ENCODE assay signal across 9 cellular contexts in the genomic region with DNA sequence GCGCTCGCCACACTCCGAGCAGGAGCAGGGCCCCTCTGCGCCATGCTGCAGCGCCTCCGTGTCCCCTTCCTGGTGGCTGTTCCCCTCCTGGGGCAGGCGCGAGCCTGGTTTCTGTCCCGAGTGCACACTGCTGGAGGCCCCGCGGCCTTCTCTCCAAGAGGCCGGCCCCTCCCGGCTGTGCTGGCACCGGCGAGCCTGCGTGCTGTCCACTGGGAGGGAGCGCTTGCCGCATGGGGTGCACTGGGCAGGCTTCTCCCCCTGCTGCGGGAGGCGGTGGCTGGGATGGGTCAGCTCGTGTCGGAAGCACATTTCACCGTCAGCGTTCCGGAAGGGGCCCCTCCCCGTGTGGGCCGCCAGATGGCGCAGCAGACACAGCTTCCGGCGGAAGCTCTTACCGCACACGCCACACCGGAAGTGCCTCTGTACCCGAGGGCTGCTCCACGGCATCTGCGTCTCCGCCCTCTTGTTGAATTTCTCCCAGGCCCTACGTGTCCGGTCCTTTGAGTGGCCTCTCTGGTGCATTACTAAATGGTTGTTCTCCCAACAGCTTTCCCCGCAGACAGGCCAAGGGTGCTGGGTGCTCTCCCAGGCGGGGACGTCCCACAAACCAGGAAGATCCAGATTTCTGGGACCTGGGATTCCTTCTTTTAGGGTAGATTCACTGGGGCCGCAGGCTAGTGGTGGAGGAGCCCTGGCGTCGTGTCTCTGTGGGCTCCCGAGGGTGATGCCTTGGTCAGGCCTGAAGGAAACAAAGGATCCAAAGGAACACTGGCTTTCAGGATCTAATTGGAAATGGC. TPM values are rescaled to one million over a fixed set of nuclear protein-coding genes. Genes with fewer than 3 reads are reported as not detected.
DNase-seq lines count a peak whose midpoint lies in the region; ATAC-seq and TF ChIP-seq lines count a peak whose summit lies in the region.
"Had no signal": no experiment of that assay in that cellular context is flagged by ENCODE, and none has a peak within 500 bp of the region (broad histone marks: within the 10 kb centered on the region; RNA-seq: fewer than 3 reads in every experiment).

No MANE protein-coding gene starts in this region.

- peak overlapping the region; percentile 63 for H3K56ac ChIP-seq in mesendoderm (ENCODE audit: low read length)

- H3K9me3 Mint-ChIP-seq in activated naive CD8-positive, alpha-beta T cell treated with anti-CD3 and anti-CD28 coated beads, Interleukin-2, amount 10 ng/mL, durations not matched to agents 7 days and 5 days, result no peaks in the 10 kb centered on the region

- H2AK5ac ChIP-seq in mesendoderm (ENCODE audit: low read length), result no peak overlapping the region

- peaks cover 6% of the 10 kb centered on the region for H3K36me3 Mint-ChIP-seq in activated naive CD8-positive, alpha-beta T cell treated with anti-CD3 and anti-CD28 coated beads, Interleukin-2, amount 10 ng/mL, durations not matched to agents 7 days and 5 days

- in situ Hi-C loops in ACHN (cut with HindIII; ENCODE audit: low pct_ligation_motif_present, low pct_unique_long_range_greater_than_20kb, low sequenced_read_pairs), result no loop called here

- no peak overlapping the region for H2BK5ac ChIP-seq in mesendoderm (ENCODE audit: low read length)

- ATAC-seq in activated naive CD8-positive, alpha-beta T cell treated with anti-CD3 and anti-CD28 coated beads, Interleukin-2, amount 10 ng/mL, durations not matched to agents 7 days and 5 days (ENCODE audit: low read depth), result peak; percentile 54
- ATAC-seq in upper lobe of right lung (peak; percentile 73), body of pancreas (no peak)

- H3K79me1 ChIP-seq in mesendoderm (ENCODE audit: low read length), result peaks cover 3% of the 10 kb centered on the region

- intact Hi-C loops in upper lobe of right lung (cut with DNase I), result loop anchor here (10.0 kb wide), 1 partner anchor 67 kb away; no protein-coding TSS in a partner anchor
- intact Hi-C loops in body of pancreas (cut with DNase I), result no loop called here

- H3K18ac ChIP-seq in mesendoderm (ENCODE audit: low read length), result no peak overlapping the region

- H3K4ac ChIP-seq in mesendoderm (ENCODE audit: low read depth, low read length), result no peak overlapping the region

- no peaks in the 10 kb centered on the region for H3K4me1 ChIP-seq in mesendoderm (ENCODE audit: control insufficient read depth, low read depth, low read length)
- no peaks in the 10 kb centered on the region for H3K4me1 ChIP-seq in upper lobe of right lung
- no peaks in the 10 kb centered on the region for H3K4me1 ChIP-seq in body of pancreas

- H3K36me3 ChIP-seq in mesendoderm (ENCODE audit: control insufficient read depth, insufficient read depth, low read length) (peaks cover 5% of the 10 kb centered on the region), upper lobe of right lung (peaks cover 39% of the 10 kb centered on the region), body of pancreas (replicated peaks in 1 of 2; ENCODE audit: insufficient read depth in 1 of 2, low read depth in 2 of 2) (peaks cover 0 to 6% of the 10 kb centered on the region in 2 donors)

- no peaks in the 10 kb centered on the region for H3K79me2 ChIP-seq in mesendoderm (ENCODE audit: control insufficient read depth, insufficient read depth, low read length)

- no CpG with 5 or more reads among the region's 46 CpGs for WGBS in mesendoderm (ENCODE audit: extremely low coverage, insufficient coverage, low lambda C conversion rate)
- 88 to 92% methylated on average over 19 to 46 of the region's 46 CpGs for WGBS in body of pancreas, 2 donors

- H4K5ac ChIP-seq in mesendoderm (ENCODE audit: low read length), result no peak overlapping the region

- H3K9me3 ChIP-seq in upper lobe of right lung (no peaks in the 10 kb centered on the region), body of pancreas (no peaks in the 10 kb centered on the region)

- H3K4me3 Mint-ChIP-seq in activated naive CD8-positive, alpha-beta T cell treated with anti-CD3 and anti-CD28 coated beads, Interleukin-2, amount 10 ng/mL, durations not matched to agents 7 days and 5 days, result peak overlapping the region; percentile 37

- H3K27ac ChIP-seq in mesendoderm (ENCODE audit: low read depth, low read length) (no peak overlapping the region), upper lobe of right lung (no peak overlapping the region), body of pancreas (no peak overlapping the region)

- DNase-seq in 8988T (peak; percentile 45), OCI-M2 (lab: John Stamatoyannopoulos, UW; ENCODE audit: unreplicated experiment) (peak; percentile 90), mesendoderm (peak; percentile 91), upper lobe of right lung (no peak), body of pancreas (no peak), SKM-1 (lab: John Stamatoyannopoulos, UW; ENCODE audit: unreplicated experiment) (no peak), ACHN (no peak)
- DNase-seq in activated naive CD8-positive, alpha-beta T cell treated with anti-CD3 and anti-CD28 coated beads, Interleukin-2, amount 10 ng/mL, durations not matched to agents 7 days and 5 days, result peak; percentile 55
- DNase-seq: DND-41 had no signal

- no peak overlapping the region for H3K9ac ChIP-seq in mesendoderm (ENCODE audit: low read length)

- H3K27me3 Mint-ChIP-seq in activated naive CD8-positive, alpha-beta T cell treated with anti-CD3 and anti-CD28 coated beads, Interleukin-2, amount 10 ng/mL, durations not matched to agents 7 days and 5 days, result no peaks in the 10 kb centered on the region

- no peak overlapping the region for H2BK15ac ChIP-seq in mesendoderm (replicated peaks; ENCODE audit: low read depth)

- peaks cover 7% of the 10 kb centered on the region for H3K4me1 Mint-ChIP-seq in activated naive CD8-positive, alpha-beta T cell treated with anti-CD3 and anti-CD28 coated beads, Interleukin-2, amount 10 ng/mL, durations not matched to agents 7 days and 5 days

- H2BK120ac ChIP-seq in mesendoderm (ENCODE audit: low read depth, low read length), result no peak overlapping the region

- peak overlapping the region; percentile 82 for H4K8ac ChIP-seq in mesendoderm (ENCODE audit: low read depth, low read length)

- POLR2A ChIA-PET in activated naive CD8-positive, alpha-beta T cell treated with anti-CD3 and anti-CD28 coated beads, Interleukin-2, amount 10 ng/mL, durations not matched to agents 7 days and 5 days (lab: Charles Lee), result no interaction called here

- H3K23ac ChIP-seq in mesendoderm (ENCODE audit: low read length), result no peak overlapping the region

- TF ChIP-seq POLR2A in body of pancreas (IDR thresholded peaks at IDR 0.05), result no peak

- no peak overlapping the region for H3K4me3 ChIP-seq in mesendoderm (ENCODE audit: low read length)
- no peak overlapping the region for H3K4me3 ChIP-seq in upper lobe of right lung
- no peak overlapping the region for H3K4me3 ChIP-seq in body of pancreas

- TF ChIP-seq CTCF in upper lobe of right lung (IDR thresholded peaks at IDR 0.05) (peak; percentile 18), body of pancreas (IDR thresholded peaks at IDR 0.05) (no peak)

- H3K4me2 ChIP-seq in mesendoderm (ENCODE audit: low read length), result no peak overlapping the region

- H3K27ac Mint-ChIP-seq in activated naive CD8-positive, alpha-beta T cell treated with anti-CD3 and anti-CD28 coated beads, Interleukin-2, amount 10 ng/mL, durations not matched to agents 7 days and 5 days, result no peak overlapping the region

- H3K27me3 ChIP-seq in mesendoderm (ENCODE audit: insufficient read depth, low read length, poor library complexity), result no peaks in the 10 kb centered on the region
- no peaks in the 10 kb centered on the region for H3K27me3 ChIP-seq in upper lobe of right lung
- no peaks in the 10 kb centered on the region for H3K27me3 ChIP-seq in body of pancreas

RNA-seq across cellular contexts. Expression of gene ZNF786, which starts 18.7 kb away (rescaled TPM):
- 10 to 100 TPM in 1 of 2 experiments, 1 to 10 TPM in 1; 9.5 to 10.3 TPM for total RNA-seq in activated naive CD8-positive, alpha-beta T cell treated with anti-CD3 and anti-CD28 coated beads, Interleukin-2, amount 10 ng/mL, durations not matched to agents 7 days and 5 days
- 4.5 TPM for polyA plus RNA-seq in mesendoderm (2013, experiment 1 of 2)
- 4.7 TPM for polyA plus RNA-seq in mesendoderm (2013, experiment 2 of 2)
- total RNA-seq in upper lobe of right lung (5.6 TPM), body of pancreas (1 to 10 TPM; 1.8 to 5.9 TPM)

RNA-seq across cellular contexts. Expression of gene PDIA4, which starts 43.5 kb away (rescaled TPM):
- 10 to 100 TPM; 56.6 to 56.8 TPM for total RNA-seq in activated naive CD8-positive, alpha-beta T cell treated with anti-CD3 and anti-CD28 coated beads, Interleukin-2, amount 10 ng/mL, durations not matched to agents 7 days and 5 days
- 195 TPM for polyA plus RNA-seq in mesendoderm (2013, experiment 1 of 2)
- 202 TPM for polyA plus RNA-seq in mesendoderm (2013, experiment 2 of 2)
- total RNA-seq in upper lobe of right lung, result 117 TPM
- total RNA-seq in body of pancreas, result 100 to 1,000 TPM in 1 of 2 donors, 10 to 100 TPM in 1; 80.4 to 140 TPM

RNA-seq across cellular contexts. Expression of gene ZNF425, which starts 54.3 kb away (rescaled TPM):
- 1 to 10 TPM; 1.0 to 1.4 TPM for total RNA-seq in activated naive CD8-positive, alpha-beta T cell treated with anti-CD3 and anti-CD28 coated beads, Interleukin-2, amount 10 ng/mL, durations not matched to agents 7 days and 5 days
- 2.1 TPM for polyA plus RNA-seq in mesendoderm (2013, experiment 1 of 2)
- 2.4 TPM for polyA plus RNA-seq in mesendoderm (2013, experiment 2 of 2)
- total RNA-seq in upper lobe of right lung (1.4 TPM), body of pancreas (1 to 10 TPM in 1 of 2 donors, under 1 TPM in 1; 0.33 to 1.6 TPM)

Comparison
In these comparisons a context has a peak if more than half of its experiments do, and no peak if none do; other contexts are left out.
1. DNase-seq: peak in 8988T (single experiment), OCI-M2 (single experiment), activated naive CD8-positive, alpha-beta T cell treated with anti-CD3 and anti-CD28 coated beads, Interleukin-2, amount 10 ng/mL, durations not matched to agents 7 days and 5 days (single experiment) and mesendoderm (single experiment); none in upper lobe of right lung (single experiment), body of pancreas (0 of 4), SKM-1 (single experiment) and ACHN (single experiment).